9 cellular contexts compared by ENCODE assay signal in genomic region chr10:7475046-7475860, GRCh38.
DNase-seq lines count a peak whose midpoint lies in the region; ATAC-seq, FAIRE-seq and TF ChIP-seq lines count a peak whose summit lies in the region.
"Had no signal": no experiment of that assay in that cellular context is flagged by ENCODE, and none has a peak within 500 bp of the region (broad histone marks: within the 10 kb centered on the region; RNA-seq: fewer than 3 reads in every experiment).

No MANE protein-coding gene starts in this region.

- DNase-seq in SIG-M5 treated with dmso at 0.1 percent for 504 hours (lab: John Stamatoyannopoulos, UW; ENCODE audit: unreplicated experiment) (peak; percentile 39), SIG-M5 (lab: John Stamatoyannopoulos, UW) (no peak), astrocyte of the hippocampus (ENCODE audit: low read depth, low spot score) (peak; percentile 23), kidney (peak; percentile 71), thyroid gland (peak; percentile 55 to 65)
- DNase-seq in effector memory CD4-positive, alpha-beta T cell: no peak
- DNase-seq: activated CD4-positive, alpha-beta T cell treated with anti-CD3 and anti-CD28 coated beads for 1 hour had no signal

- H3K4me3 ChIP-seq in kidney (ENCODE audit: low read length in 2 of 2) (peak overlapping the region in 1 of 2 donors; percentile 17), thyroid gland (replicated peaks in 1 of 3) (peak overlapping the region in 1 of 3 donors; percentile 6)
- no peak overlapping the region for H3K4me3 ChIP-seq in effector memory CD4-positive, alpha-beta T cell (ENCODE audit: insufficient read depth, low read depth, low read length, poor library complexity, severe bottlenecking)

- ATAC-seq in HG03378 (IDR thresholded peaks at IDR 0.05; ENCODE audit: unreplicated experiment) (no peak), HG03280 (IDR thresholded peaks at IDR 0.05; ENCODE audit: unreplicated experiment) (no peak)

- TF ChIP-seq CTCF in kidney (IDR thresholded peaks at IDR 0.05; ENCODE audit: borderline replicate concordance, extremely low read depth, insufficient read depth) (no peak), thyroid gland (IDR thresholded peaks at IDR 0.05) (no peak)

- no peak for FAIRE-seq in kidney (lab: Jason Lieb, UNC)

- H3K9me3 ChIP-seq in kidney (ENCODE audit: control insufficient read depth in 1 of 2, low read length in 2 of 2) (no peaks in the 10 kb centered on the region), thyroid gland (no peaks in the 10 kb centered on the region)
- no peaks in the 10 kb centered on the region for H3K9me3 ChIP-seq in effector memory CD4-positive, alpha-beta T cell (ENCODE audit: control insufficient read depth, low read length)

- TF ChIP-seq POLR2A in thyroid gland (IDR thresholded peaks at IDR 0.05): no peak

- H3K9ac ChIP-seq in kidney (ENCODE audit: low read length in 2 of 2): no peak overlapping the region

- no peaks in the 10 kb centered on the region for H3K27me3 ChIP-seq in thyroid gland
- no peaks in the 10 kb centered on the region for H3K27me3 ChIP-seq in effector memory CD4-positive, alpha-beta T cell (replicated peaks; ENCODE audit: control insufficient read depth, insufficient read depth, low read length, poor library complexity, severe bottlenecking)

- no peaks in the 10 kb centered on the region for H3K36me3 ChIP-seq in kidney (ENCODE audit: control insufficient read depth in 1 of 2, insufficient read depth in 2 of 2, low read length in 2 of 2)
- H3K36me3 ChIP-seq in thyroid gland: no peaks in the 10 kb centered on the region
- H3K36me3 ChIP-seq in effector memory CD4-positive, alpha-beta T cell (ENCODE audit: control insufficient read depth, insufficient read depth, low read length): no peaks in the 10 kb centered on the region

- intact Hi-C loops in kidney (cut with DNase I) (no loop called here), thyroid gland (cut with DNase I) (no loop called here)

- H3K4me1 ChIP-seq in kidney (ENCODE audit: control insufficient read depth in 1 of 2, insufficient read depth in 1 of 2, low read depth in 1 of 2, low read length in 2 of 2) (peaks cover 5% of the 10 kb centered on the region in 2 donors), thyroid gland (peaks cover 10 to 11% of the 10 kb centered on the region in 2 donors)
- peaks cover under 1% of the 10 kb centered on the region for H3K4me1 ChIP-seq in effector memory CD4-positive, alpha-beta T cell (ENCODE audit: control insufficient read depth, insufficient read depth, low read length, poor library complexity, severe bottlenecking)

- WGBS in thyroid gland, 2 donors: 20 to 27% methylated on average over 23 of the region's 23 CpGs

- H3K27ac ChIP-seq in kidney (ENCODE audit: low read depth in 2 of 2, low read length in 2 of 2) (no peak overlapping the region), thyroid gland (peak overlapping the region in 1 of 3 donors; percentile 24)
- H3K27ac ChIP-seq in effector memory CD4-positive, alpha-beta T cell (ENCODE audit: insufficient read depth, low read length, poor library complexity, severe bottlenecking): no peak overlapping the region

Comparison
In these comparisons a context has a peak if more than half of its experiments do, and no peak if none do; other contexts are left out.
1. DNase-seq: peak in SIG-M5 treated with dmso at 0.1 percent for 504 hours (single experiment), astrocyte of the hippocampus (single experiment), kidney (single experiment) and thyroid gland (2 of 2); none in SIG-M5 (single experiment) and effector memory CD4-positive, alpha-beta T cell (0 of 3).